ENCODE assay signal across 8 cellular contexts in genomic region chrX:65926095-65927019, GRCh38.
DNase-seq lines count a peak whose midpoint lies in the region; ATAC-seq lines count a peak whose summit lies in the region.

No MANE protein-coding gene starts in this region.

- H3K27me3 ChIP-seq in naive thymus-derived CD4-positive, alpha-beta T cell (ENCODE audit: control insufficient read depth in 2 of 2, insufficient read depth in 2 of 2, low read length in 2 of 2) = no peaks in the 10 kb centered on the region

- H3K27me3 Mint-ChIP-seq in naive thymus-derived CD4-positive, alpha-beta T cell = no peaks in the 10 kb centered on the region

- peak overlapping the region; percentile 15 to 93 (median 73) for H3K27ac Mint-ChIP-seq in naive thymus-derived CD4-positive, alpha-beta T cell

- peak overlapping the region; percentile 37 for H3K27ac ChIP-seq in naive thymus-derived CD4-positive, alpha-beta T cell (ENCODE audit: low read depth, low read length)

- no peaks in the 10 kb centered on the region for H3K36me3 ChIP-seq in naive thymus-derived CD4-positive, alpha-beta T cell (ENCODE audit: control insufficient read depth in 2 of 3, insufficient read depth in 3 of 3, low read length in 3 of 3)

- ATAC-seq in GM18858 (IDR thresholded peaks at IDR 0.05; ENCODE audit: unreplicated experiment) (peak; percentile 79), HG03139 (IDR thresholded peaks at IDR 0.05; ENCODE audit: unreplicated experiment) (peak; percentile 71), Right ventricle myocardium inferior (no peak)
- ATAC-seq in naive thymus-derived CD4-positive, alpha-beta T cell = peak; percentile 75

- CTCF ChIA-PET in naive thymus-derived CD4-positive, alpha-beta T cell (lab: Charles Lee) = interaction anchor here (1.0 kb wide), 1 partner anchor 201 kb away, joined by 3 read pairs; no protein-coding TSS in a partner anchor

- peak; percentile 62 for DNase-seq in UCSD-AML1 (lab: John Stamatoyannopoulos, UW; ENCODE audit: unreplicated experiment)
- peak in 7 of 9 donors; percentile 13 to 75 (median 54) for DNase-seq in naive thymus-derived CD4-positive, alpha-beta T cell
- DNase-seq in Right ventricle myocardium inferior (ENCODE audit: missing footprints) = no peak
- DNase-seq in HT-29 (ENCODE audit: low spot score) = no peak
- DNase-seq in NCI-H510A (lab: John Stamatoyannopoulos, UW) = no peak
- DNase-seq in NCI-H446 treated with DMSO at 0.1 percent for 48 hours (lab: John Stamatoyannopoulos, UW) = no peak

- peak overlapping the region; percentile 37 to 84 (median 70) for H3K4me3 Mint-ChIP-seq in naive thymus-derived CD4-positive, alpha-beta T cell

- peaks cover 22 to 32% of the 10 kb centered on the region in 2 donors for H3K4me1 ChIP-seq in naive thymus-derived CD4-positive, alpha-beta T cell (ENCODE audit: control insufficient read depth in 2 of 2, insufficient read depth in 2 of 2, low read length in 2 of 2)

- H3K36me3 Mint-ChIP-seq in naive thymus-derived CD4-positive, alpha-beta T cell = peaks cover 0 to 33% (median 0%) of the 10 kb centered on the region in 5 donors

- H3K9me3 Mint-ChIP-seq in naive thymus-derived CD4-positive, alpha-beta T cell = peaks cover 0 to 21% (median 2%) of the 10 kb centered on the region in 11 donors

- no peaks in the 10 kb centered on the region for H3K9me3 ChIP-seq in naive thymus-derived CD4-positive, alpha-beta T cell (ENCODE audit: control insufficient read depth in 2 of 3, low read length in 3 of 3)

- intact Hi-C loops in naive thymus-derived CD4-positive, alpha-beta T cell (cut with micrococcal nuclease) = loop anchor here (1.0 to 10.0 kb wide), 8 partner anchors 60 to 949 kb away; partner anchors contain the start of genes MSN (in 1 of the 2) and ZC4H2 (in 1 of the 2)
- intact Hi-C loops in Right ventricle myocardium inferior (cut with DNase I) = no loop called here

- POLR2A ChIA-PET in naive thymus-derived CD4-positive, alpha-beta T cell (lab: Charles Lee) = no interaction called here

- H3K4me1 Mint-ChIP-seq in naive thymus-derived CD4-positive, alpha-beta T cell = peaks cover 33 to 71% (median 61%) of the 10 kb centered on the region in 7 donors

- peak overlapping the region; percentile 31 for H3K4me3 ChIP-seq in naive thymus-derived CD4-positive, alpha-beta T cell (ENCODE audit: low read length)

Comparison
In these comparisons a context has a peak if more than half of its experiments do, and no peak if none do; other contexts are left out.
1. DNase-seq: peak in UCSD-AML1 (single experiment) and naive thymus-derived CD4-positive, alpha-beta T cell (7 of 9); none in Right ventricle myocardium inferior (single experiment), HT-29 (single experiment), NCI-H510A (single experiment) and NCI-H446 treated with DMSO at 0.1 percent for 48 hours (single experiment).